Comparison of ENCODE assay signal across 1 cellular context in the genomic region with DNA sequence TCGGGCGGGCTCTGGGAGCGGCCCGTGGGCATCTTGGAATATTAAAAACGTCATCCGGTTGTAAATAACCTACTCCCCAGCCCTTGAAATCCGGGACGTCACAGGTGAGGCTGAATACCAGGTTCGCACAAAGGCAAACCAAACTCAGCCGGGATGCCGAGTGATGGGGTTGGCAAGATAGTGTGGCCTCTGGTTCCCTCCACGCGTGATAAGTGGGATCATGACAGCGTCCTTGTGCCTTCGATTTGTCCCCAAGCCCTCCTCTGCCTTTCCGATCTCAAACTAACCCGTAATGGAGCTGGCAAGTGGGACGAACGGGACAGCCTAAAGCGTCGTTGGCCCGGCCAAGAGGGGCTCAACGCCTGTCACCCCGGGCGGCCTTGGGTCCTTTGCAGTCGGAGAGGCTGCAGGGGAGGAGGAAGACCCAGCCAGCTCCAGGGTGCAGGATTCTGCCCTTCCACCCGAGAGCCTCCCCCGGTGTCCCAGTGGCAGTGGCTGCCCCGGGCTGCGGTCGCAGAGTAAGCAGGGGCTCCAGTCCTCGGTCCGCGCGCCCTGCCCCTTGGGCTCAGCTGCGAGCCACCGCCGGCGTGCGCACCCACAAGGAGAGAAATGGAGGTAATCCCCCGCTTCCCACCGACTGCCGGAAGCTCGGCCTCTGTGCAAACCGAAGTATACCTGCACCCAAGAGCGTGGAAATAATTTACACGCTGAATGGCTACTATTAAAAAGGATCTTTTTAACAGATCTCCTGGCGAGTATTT.
TF ChIP-seq lines count a peak whose summit lies in the region.

No MANE protein-coding gene starts in this region.

TF ChIP-seq in H1, 55 proteins besides CTCF, POLR2A, EP300 and RAD21:
- TF ChIP-seq HDAC2 (IDR thresholded peaks at IDR 0.05; ENCODE audit: borderline replicate concordance in 1 of 2, low read depth in 2 of 2, low read length in 2 of 2) = no peak
- TF ChIP-seq EZH2 (IDR thresholded peaks at IDR 0.05; ENCODE audit: low read depth, low read length, severe bottlenecking) = peak; percentile 89
- no peak for TF ChIP-seq CREB1 (IDR thresholded peaks at IDR 0.05)
- TF ChIP-seq KDM4A (IDR thresholded peaks at IDR 0.05; ENCODE audit: low read depth, low read length, severe bottlenecking) = peak; percentile 12
- TF ChIP-seq TCF12 (IDR thresholded peaks at IDR 0.05; ENCODE audit: low read depth, low read length) = no peak
- TF ChIP-seq CTBP2 (IDR thresholded peaks at IDR 0.05; ENCODE audit: borderline replicate concordance, insufficient read depth, insufficient read length, low read length) = no peak
- peak; percentile 79; the same call in 1 of the 2 replicates for TF ChIP-seq CBX8 (IDR thresholded peaks at IDR 0.05; ENCODE audit: borderline replicate concordance, low read depth, low read length)
- peak; percentile 70 for TF ChIP-seq RNF2 (IDR thresholded peaks at IDR 0.05; ENCODE audit: borderline replicate concordance, low read depth, low read length, missing control alignments, poor library complexity, severe bottlenecking)
- no peak for TF ChIP-seq GTF2F1 (IDR thresholded peaks at IDR 0.05; ENCODE audit: borderline replicate concordance, low read depth, low read length)
- TF ChIP-seq TAF1 (IDR thresholded peaks at IDR 0.05; ENCODE audit: low read depth, low read length) = no peak
- TF ChIP-seq, protein P1, sequence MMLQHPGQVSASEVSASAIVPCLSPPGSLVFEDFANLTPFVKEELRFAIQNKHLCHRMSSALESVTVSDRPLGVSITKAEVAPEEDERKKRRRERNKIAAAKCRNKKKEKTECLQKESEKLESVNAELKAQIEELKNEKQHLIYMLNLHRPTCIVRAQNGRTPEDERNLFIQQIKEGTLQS (IDR thresholded peaks at IDR 0.05; ENCODE audit: insufficient read depth, low read depth, low read length) = no peak
- no peak for TF ChIP-seq SIRT6 (IDR thresholded peaks at IDR 0.05; ENCODE audit: low read length)
- TF ChIP-seq JUND (IDR thresholded peaks at IDR 0.05; ENCODE audit: low read length) = no peak
- no peak for TF ChIP-seq CHD2 (IDR thresholded peaks at IDR 0.05; ENCODE audit: low read length)
- TF ChIP-seq, protein P2, sequence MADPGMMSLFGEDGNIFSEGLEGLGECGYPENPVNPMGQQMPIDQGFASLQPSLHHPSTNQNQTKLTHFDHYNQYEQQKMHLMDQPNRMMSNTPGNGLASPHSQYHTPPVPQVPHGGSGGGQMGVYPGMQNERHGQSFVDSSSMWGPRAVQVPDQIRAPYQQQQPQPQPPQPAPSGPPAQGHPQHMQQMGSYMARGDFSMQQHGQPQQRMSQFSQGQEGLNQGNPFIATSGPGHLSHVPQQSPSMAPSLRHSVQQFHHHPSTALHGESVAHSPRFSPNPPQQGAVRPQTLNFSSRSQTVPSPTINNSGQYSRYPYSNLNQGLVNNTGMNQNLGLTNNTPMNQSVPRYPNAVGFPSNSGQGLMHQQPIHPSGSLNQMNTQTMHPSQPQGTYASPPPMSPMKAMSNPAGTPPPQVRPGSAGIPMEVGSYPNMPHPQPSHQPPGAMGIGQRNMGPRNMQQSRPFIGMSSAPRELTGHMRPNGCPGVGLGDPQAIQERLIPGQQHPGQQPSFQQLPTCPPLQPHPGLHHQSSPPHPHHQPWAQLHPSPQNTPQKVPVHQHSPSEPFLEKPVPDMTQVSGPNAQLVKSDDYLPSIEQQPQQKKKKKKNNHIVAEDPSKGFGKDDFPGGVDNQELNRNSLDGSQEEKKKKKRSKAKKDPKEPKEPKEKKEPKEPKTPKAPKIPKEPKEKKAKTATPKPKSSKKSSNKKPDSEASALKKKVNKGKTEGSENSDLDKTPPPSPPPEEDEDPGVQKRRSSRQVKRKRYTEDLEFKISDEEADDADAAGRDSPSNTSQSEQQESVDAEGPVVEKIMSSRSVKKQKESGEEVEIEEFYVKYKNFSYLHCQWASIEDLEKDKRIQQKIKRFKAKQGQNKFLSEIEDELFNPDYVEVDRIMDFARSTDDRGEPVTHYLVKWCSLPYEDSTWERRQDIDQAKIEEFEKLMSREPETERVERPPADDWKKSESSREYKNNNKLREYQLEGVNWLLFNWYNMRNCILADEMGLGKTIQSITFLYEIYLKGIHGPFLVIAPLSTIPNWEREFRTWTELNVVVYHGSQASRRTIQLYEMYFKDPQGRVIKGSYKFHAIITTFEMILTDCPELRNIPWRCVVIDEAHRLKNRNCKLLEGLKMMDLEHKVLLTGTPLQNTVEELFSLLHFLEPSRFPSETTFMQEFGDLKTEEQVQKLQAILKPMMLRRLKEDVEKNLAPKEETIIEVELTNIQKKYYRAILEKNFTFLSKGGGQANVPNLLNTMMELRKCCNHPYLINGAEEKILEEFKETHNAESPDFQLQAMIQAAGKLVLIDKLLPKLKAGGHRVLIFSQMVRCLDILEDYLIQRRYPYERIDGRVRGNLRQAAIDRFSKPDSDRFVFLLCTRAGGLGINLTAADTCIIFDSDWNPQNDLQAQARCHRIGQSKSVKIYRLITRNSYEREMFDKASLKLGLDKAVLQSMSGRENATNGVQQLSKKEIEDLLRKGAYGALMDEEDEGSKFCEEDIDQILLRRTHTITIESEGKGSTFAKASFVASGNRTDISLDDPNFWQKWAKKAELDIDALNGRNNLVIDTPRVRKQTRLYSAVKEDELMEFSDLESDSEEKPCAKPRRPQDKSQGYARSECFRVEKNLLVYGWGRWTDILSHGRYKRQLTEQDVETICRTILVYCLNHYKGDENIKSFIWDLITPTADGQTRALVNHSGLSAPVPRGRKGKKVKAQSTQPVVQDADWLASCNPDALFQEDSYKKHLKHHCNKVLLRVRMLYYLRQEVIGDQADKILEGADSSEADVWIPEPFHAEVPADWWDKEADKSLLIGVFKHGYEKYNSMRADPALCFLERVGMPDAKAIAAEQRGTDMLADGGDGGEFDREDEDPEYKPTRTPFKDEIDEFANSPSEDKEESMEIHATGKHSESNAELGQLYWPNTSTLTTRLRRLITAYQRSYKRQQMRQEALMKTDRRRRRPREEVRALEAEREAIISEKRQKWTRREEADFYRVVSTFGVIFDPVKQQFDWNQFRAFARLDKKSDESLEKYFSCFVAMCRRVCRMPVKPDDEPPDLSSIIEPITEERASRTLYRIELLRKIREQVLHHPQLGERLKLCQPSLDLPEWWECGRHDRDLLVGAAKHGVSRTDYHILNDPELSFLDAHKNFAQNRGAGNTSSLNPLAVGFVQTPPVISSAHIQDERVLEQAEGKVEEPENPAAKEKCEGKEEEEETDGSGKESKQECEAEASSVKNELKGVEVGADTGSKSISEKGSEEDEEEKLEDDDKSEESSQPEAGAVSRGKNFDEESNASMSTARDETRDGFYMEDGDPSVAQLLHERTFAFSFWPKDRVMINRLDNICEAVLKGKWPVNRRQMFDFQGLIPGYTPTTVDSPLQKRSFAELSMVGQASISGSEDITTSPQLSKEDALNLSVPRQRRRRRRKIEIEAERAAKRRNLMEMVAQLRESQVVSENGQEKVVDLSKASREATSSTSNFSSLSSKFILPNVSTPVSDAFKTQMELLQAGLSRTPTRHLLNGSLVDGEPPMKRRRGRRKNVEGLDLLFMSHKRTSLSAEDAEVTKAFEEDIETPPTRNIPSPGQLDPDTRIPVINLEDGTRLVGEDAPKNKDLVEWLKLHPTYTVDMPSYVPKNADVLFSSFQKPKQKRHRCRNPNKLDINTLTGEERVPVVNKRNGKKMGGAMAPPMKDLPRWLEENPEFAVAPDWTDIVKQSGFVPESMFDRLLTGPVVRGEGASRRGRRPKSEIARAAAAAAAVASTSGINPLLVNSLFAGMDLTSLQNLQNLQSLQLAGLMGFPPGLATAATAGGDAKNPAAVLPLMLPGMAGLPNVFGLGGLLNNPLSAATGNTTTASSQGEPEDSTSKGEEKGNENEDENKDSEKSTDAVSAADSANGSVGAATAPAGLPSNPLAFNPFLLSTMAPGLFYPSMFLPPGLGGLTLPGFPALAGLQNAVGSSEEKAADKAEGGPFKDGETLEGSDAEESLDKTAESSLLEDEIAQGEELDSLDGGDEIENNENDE (IDR thresholded peaks at IDR 0.05; ENCODE audit: insufficient replicate concordance, low read length) = no peak
- TF ChIP-seq EGR1 (IDR thresholded peaks at IDR 0.05; ENCODE audit: borderline replicate concordance, low read depth, low read length) = no peak
- no peak for TF ChIP-seq MAFK (IDR thresholded peaks at IDR 0.05; ENCODE audit: low read depth, low read length)
- no peak for TF ChIP-seq NRF1 (IDR thresholded peaks at IDR 0.05; ENCODE audit: low read depth, low read length)
- peak; percentile 41 for TF ChIP-seq ASH2L (IDR thresholded peaks at IDR 0.05; ENCODE audit: low read length)
- TF ChIP-seq BACH1 (IDR thresholded peaks at IDR 0.05; ENCODE audit: low read length) = no peak
- TF ChIP-seq TAF7 (optimal IDR thresholded peaks at IDR 0.05; ENCODE audit: borderline replicate concordance, low read depth, low read length) = no peak
- TF ChIP-seq JUN (IDR thresholded peaks at IDR 0.05; ENCODE audit: low read depth, low read length) = no peak
- no peak for TF ChIP-seq CEBPB (IDR thresholded peaks at IDR 0.05; ENCODE audit: low read depth, low read length)
- no peak for TF ChIP-seq YY1 (IDR thresholded peaks at IDR 0.05; ENCODE audit: low read depth, low read length)
- TF ChIP-seq SAP30 (IDR thresholded peaks at IDR 0.05; ENCODE audit: insufficient read depth, insufficient replicate concordance, low read length) = no peak
- TF ChIP-seq, protein P3, sequence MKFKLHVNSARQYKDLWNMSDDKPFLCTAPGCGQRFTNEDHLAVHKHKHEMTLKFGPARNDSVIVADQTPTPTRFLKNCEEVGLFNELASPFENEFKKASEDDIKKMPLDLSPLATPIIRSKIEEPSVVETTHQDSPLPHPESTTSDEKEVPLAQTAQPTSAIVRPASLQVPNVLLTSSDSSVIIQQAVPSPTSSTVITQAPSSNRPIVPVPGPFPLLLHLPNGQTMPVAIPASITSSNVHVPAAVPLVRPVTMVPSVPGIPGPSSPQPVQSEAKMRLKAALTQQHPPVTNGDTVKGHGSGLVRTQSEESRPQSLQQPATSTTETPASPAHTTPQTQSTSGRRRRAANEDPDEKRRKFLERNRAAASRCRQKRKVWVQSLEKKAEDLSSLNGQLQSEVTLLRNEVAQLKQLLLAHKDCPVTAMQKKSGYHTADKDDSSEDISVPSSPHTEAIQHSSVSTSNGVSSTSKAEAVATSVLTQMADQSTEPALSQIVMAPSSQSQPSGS (IDR thresholded peaks at IDR 0.05; ENCODE audit: low read length) = no peak
- peak; percentile 66; the same call in 1 of the 2 replicates for TF ChIP-seq SUZ12 (IDR thresholded peaks at IDR 0.05; ENCODE audit: low read length)
- no peak for TF ChIP-seq BCL11A (IDR thresholded peaks at IDR 0.05; ENCODE audit: low read depth in 2 of 2, low read length in 2 of 2)
- TF ChIP-seq, protein P4, sequence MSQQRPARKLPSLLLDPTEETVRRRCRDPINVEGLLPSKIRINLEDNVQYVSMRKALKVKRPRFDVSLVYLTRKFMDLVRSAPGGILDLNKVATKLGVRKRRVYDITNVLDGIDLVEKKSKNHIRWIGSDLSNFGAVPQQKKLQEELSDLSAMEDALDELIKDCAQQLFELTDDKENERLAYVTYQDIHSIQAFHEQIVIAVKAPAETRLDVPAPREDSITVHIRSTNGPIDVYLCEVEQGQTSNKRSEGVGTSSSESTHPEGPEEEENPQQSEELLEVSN (IDR thresholded peaks at IDR 0.05) = no peak
TF ChIP-seq in H1: peak in this region for 6.
